Comparison of ENCODE assay signal across 24 cellular contexts in the genomic region with DNA sequence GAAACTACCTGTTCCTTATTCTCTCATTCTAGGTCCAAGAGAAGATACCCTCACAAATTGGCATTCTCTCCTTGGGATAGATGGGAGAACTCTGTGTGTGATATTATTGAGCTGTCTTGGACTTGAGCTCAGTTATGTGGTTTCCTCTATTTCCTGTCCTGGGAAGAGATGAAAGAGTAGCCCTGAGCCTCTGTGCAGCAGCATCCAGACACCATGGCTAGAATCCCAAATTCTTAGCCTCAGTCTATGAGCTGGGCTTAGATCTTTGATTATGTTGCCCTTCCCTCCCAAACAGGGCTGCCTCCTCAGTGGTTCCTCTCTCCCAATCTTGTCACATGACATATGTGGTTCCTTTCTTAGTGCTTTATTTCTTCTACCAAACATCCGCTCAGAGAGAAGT.
A peak's percentile ranks its signal among the peaks of the same experiment; 100 is the strongest.
DNase-seq lines count a peak whose midpoint lies in the region; ATAC-seq, FAIRE-seq and TF ChIP-seq lines count a peak whose summit lies in the region.
"Had no signal": no experiment of that assay in that cellular context is flagged by ENCODE, and none has a peak within 500 bp of the region (broad histone marks: within the 10 kb centered on the region; RNA-seq: fewer than 3 reads in every experiment).

No MANE protein-coding gene starts in this region.

- FAIRE-seq in K562 (lab: Jason Lieb, UNC) (no peak), frontal cortex (lab: Jason Lieb, UNC) (no peak)
- FAIRE-seq: urothelium cell line had no signal

- BruUV-seq in K562 (replicated peaks; lab: Mats Ljungman, UMichigan), result no TSS peak

- intact Hi-C loops in K562 (cut with micrococcal nuclease), result no loop called here

- CTCF ChIA-PET in K562 (lab: Yijun Ruan, JAX; ENCODE audit: low intra/inter-chr PET ratio), result no interaction called here

- H3K27me3 ChIP-seq in K562 (ENCODE audit: control insufficient read depth in 2 of 2, insufficient read depth in 2 of 2, low read length in 2 of 2) (no peaks in the 10 kb centered on the region), right atrium auricular region (no peaks in the 10 kb centered on the region)
- H3K27me3 ChIP-seq: breast epithelium, esophagus muscularis mucosa, hepatocyte, spleen had no signal

- TF ChIP-seq RAD21 in K562 (CRISPR knock-in tag; conservative IDR thresholded peaks at IDR 0.05 in 1 of 2, IDR thresholded peaks at IDR 0.05 in 1 of 2), result no peak

- in situ Hi-C loops in K562 (cut with MboI), result no loop called here

- H3K9ac ChIP-seq in K562 (ENCODE audit: insufficient read depth in 1 of 2, low read depth in 2 of 2, low read length in 2 of 2), result no peak overlapping the region

- no peaks in the 10 kb centered on the region for H3K79me2 ChIP-seq in K562 (ENCODE audit: control insufficient read depth, insufficient read depth, low read length)
- H3K79me2 ChIP-seq: hepatocyte had no signal

- WGBS in K562 (ENCODE audit: insufficient coverage, low coverage, missing lambda C conversion rate), result 0% methylated on average over 1 of the region's 1 CpG

- ATAC-seq in K562 (no peak), HG02870 (IDR thresholded peaks at IDR 0.05; ENCODE audit: unreplicated experiment) (no peak)
- ATAC-seq: activated CD8-positive, alpha-beta T cell treated with anti-CD3 and anti-CD28 coated beads, Interleukin-2, amount 10 ng/mL, durations not matched to agents 7 days and 5 days; activated T-cell treated with anti-CD3 and anti-CD28 coated beads, Interleukin-2, amount 50 U/mL, for 72 hours; WTC11 had no signal

- DNase-seq in EH (ENCODE audit: low read depth) (peak; percentile 30), M059J (ENCODE audit: low read depth) (peak; percentile 37), K562 (ENCODE audit: extremely low read depth in 1 of 4, low spot score in 3 of 4) (no peak), kidney tubule cell (ENCODE audit: low spot score) (peak; percentile 12), right atrium auricular region (ENCODE audit: low spot score) (no peak), frontal cortex (ENCODE audit: low spot score in 2 of 2) (no peak), NCI-H2227 (lab: John Stamatoyannopoulos, UW; ENCODE audit: unreplicated experiment) (no peak)
- DNase-seq: activated CD8-positive, alpha-beta T cell treated with anti-CD3 and anti-CD28 coated beads, Interleukin-2, amount 10 ng/mL, durations not matched to agents 7 days and 5 days; activated naive CD8-positive, alpha-beta T cell treated with anti-CD3 and anti-CD28 coated beads for 36 hours; activated T-cell treated with anti-CD3 and anti-CD28 coated beads, Interleukin-2, amount 50 U/mL, for 72 hours; mesendoderm; NCI-H1048; NCI-H2081; NCI-H524; SHP77; spleen; stimulated activated CD8-positive, alpha-beta memory T cell treated with anti-CD3 and anti-CD28 coated beads, Interleukin-4, amount 100 ng/mL, for 48 hours; T-helper 2 cell had no signal

- no peaks in the 10 kb centered on the region for H3K9me1 ChIP-seq in K562 (ENCODE audit: control insufficient read depth, insufficient read depth, low read length)

- H3K4me3 ChIP-seq in K562 (no peak overlapping the region), right atrium auricular region (no peak overlapping the region)
- H3K4me3 ChIP-seq: breast epithelium, esophagus muscularis mucosa, hepatocyte, spleen had no signal

- no peak for TF ChIP-seq EP300 in K562 (IDR thresholded peaks at IDR 0.05; ENCODE audit: low read length)

- no peaks in the 10 kb centered on the region for H3K4me1 ChIP-seq in K562 (replicated peaks in 1 of 2; ENCODE audit: control insufficient read depth in 2 of 2, insufficient read depth in 2 of 2, low read length in 2 of 2)
- peaks cover 0 to 30% of the 10 kb centered on the region in 2 donors for H3K4me1 ChIP-seq in right atrium auricular region
- H3K4me1 ChIP-seq: breast epithelium had no signal

- no peaks in the 10 kb centered on the region for H3K36me3 ChIP-seq in K562 (ENCODE audit: control insufficient read depth, insufficient read depth, low read length)
- H3K36me3 ChIP-seq in right atrium auricular region, result no peaks in the 10 kb centered on the region
- H3K36me3 ChIP-seq: breast epithelium, esophagus muscularis mucosa, spleen had no signal

- TF ChIP-seq POLR2A in K562 (conservative IDR thresholded peaks at IDR 0.05), result no peak

- no peaks in the 10 kb centered on the region for H3K9me3 ChIP-seq in K562 (replicated peaks; ENCODE audit: control insufficient read depth, insufficient read depth, low read depth, low read length)
- no peaks in the 10 kb centered on the region for H3K9me3 ChIP-seq in right atrium auricular region
- H3K9me3 ChIP-seq: breast epithelium, esophagus muscularis mucosa, spleen had no signal

- no peak overlapping the region for H3K4me2 ChIP-seq in K562 (ENCODE audit: insufficient read depth, low read length)
- H3K4me2 ChIP-seq: hepatocyte had no signal

- no peaks in the 10 kb centered on the region for H4K20me1 ChIP-seq in K562 (replicated peaks; ENCODE audit: control insufficient read depth, insufficient read depth, low read length)

- no peak overlapping the region for H3K27ac ChIP-seq in K562 (ENCODE audit: extremely low read depth, low read depth, low read length)
- no peak overlapping the region for H3K27ac ChIP-seq in right atrium auricular region
- H3K27ac ChIP-seq: breast epithelium, esophagus muscularis mucosa, hepatocyte, spleen had no signal

- no peak for TF ChIP-seq CTCF in K562 (IDR thresholded peaks at IDR 0.05 in 2 of 3, conservative IDR thresholded peaks at IDR 0.05 in 1 of 3; ENCODE audit: insufficient read depth in 2 of 3, low read depth in 1 of 3, low read length in 3 of 3)
- TF ChIP-seq CTCF in right atrium auricular region (IDR thresholded peaks at IDR 0.05), result no peak

- no peak overlapping the region for H2AFZ ChIP-seq in K562 (ENCODE audit: low read depth, low read length)
- H2AFZ ChIP-seq: hepatocyte had no signal

- POLR2A ChIA-PET in K562 (lab: Yijun Ruan, JAX), result no interaction called here

TF ChIP-seq in K562, 482 proteins besides CTCF, POLR2A, EP300 and RAD21:
- TF ChIP-seq ZKSCAN1 (IDR thresholded peaks at IDR 0.05; ENCODE audit: low read depth, low read length) (no peak), NCOR1 (IDR thresholded peaks at IDR 0.05) (no peak), PYGO2 (tag; IDR thresholded peaks at IDR 0.05) (no peak), MAZ (CRISPR knock-in tag; conservative IDR thresholded peaks at IDR 0.05 in 1 of 2, IDR thresholded peaks at IDR 0.05 in 1 of 2) (no peak), TFE3 (CRISPR knock-in tag; IDR thresholded peaks at IDR 0.05) (peak; percentile 52), E4F1 (CRISPR knock-in tag; IDR thresholded peaks at IDR 0.05; ENCODE audit: borderline replicate concordance) (no peak)
TF ChIP-seq in K562: peak in this region for 1.

Comparison
In these comparisons a context has a peak if more than half of its experiments do, and no peak if none do; other contexts are left out.
1. DNase-seq: peak in EH (single experiment), M059J (single experiment) and kidney tubule cell (single experiment); none in K562 (0 of 4), right atrium auricular region (single experiment), frontal cortex (0 of 2) and NCI-H2227 (single experiment).